26 cellular contexts compared by ENCODE assay signal in the genomic region with DNA sequence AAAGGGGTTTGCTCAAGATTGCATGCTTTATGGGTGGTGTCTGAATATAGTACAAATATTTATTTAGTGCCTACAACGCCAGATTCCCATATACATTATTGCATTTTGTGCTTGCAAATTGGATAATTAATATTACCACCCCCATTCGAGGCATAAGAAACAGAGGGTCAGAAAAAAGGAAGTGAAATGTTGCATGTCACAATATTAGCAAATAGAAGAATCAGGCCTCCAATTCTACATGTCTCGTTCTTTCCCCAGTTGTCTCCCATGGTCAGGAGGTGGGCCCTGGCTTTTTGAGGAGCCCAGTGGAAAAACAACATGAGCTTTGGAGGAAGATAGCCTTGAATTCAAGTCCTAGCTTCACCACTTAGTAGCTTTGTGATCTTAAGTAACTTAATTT.
"Had no signal": no experiment of that assay in that cellular context is flagged by ENCODE, and none has a peak within 500 bp of the region (broad histone marks: within the 10 kb centered on the region; RNA-seq: fewer than 3 reads in every experiment).

No MANE protein-coding gene starts in this region.

- H3K36me3 ChIP-seq: left lung, lower lobe of right lung, pancreas, prostate gland, suprapubic skin, thoracic aorta, tibial artery, upper lobe of right lung had no signal

- H3K4me3 ChIP-seq: left lung, lower lobe of right lung, pancreas, prostate gland, skin epidermis, suprapubic skin, thoracic aorta, tibial artery, upper lobe of right lung had no signal

- DNase-seq: immature natural killer cell; kidney; left lung; lower lobe of right lung; mammary epithelial cell; mesenchymal stem cell; naive thymus-derived CD8-positive, alpha-beta T cell; nucleus accumbens; pancreas; retina; stimulated activated CD4-positive, alpha-beta T cell treated with anti-CD3 and anti-CD28 coated beads, Interleukin-12 subunit alpha, Interleukin-12 subunit beta, amount 100 ng/mL, for 4 hours; stimulated activated CD4-positive, alpha-beta T cell treated with anti-CD3 and anti-CD28 coated beads, Interleukin-15, amount 100 ng/mL, for 24 hours; stimulated activated CD4-positive, alpha-beta T cell treated with anti-CD3 and anti-CD28 coated beads, Interleukin-2, amount 100 ng/mL, for 24 hours; stimulated activated CD4-positive, alpha-beta T cell treated with anti-CD3 and anti-CD28 coated beads, Interleukin-4, amount 100 ng/mL, for 1 hour; stimulated activated naive CD4-positive, alpha-beta T cell; tibial artery; trophoblast cell; upper lobe of right lung had no signal

- FAIRE-seq: islet of Langerhans, kidney, pancreas, urothelium cell line had no signal

- ATAC-seq: left lung; naive thymus-derived CD8-positive, alpha-beta T cell; pancreas; sciatic nerve; stimulated activated effector memory CD8-positive, alpha-beta T cell treated with anti-CD3 and anti-CD28 coated beads, Interleukin-12 subunit alpha, Interleukin-12 subunit beta, amount 100 ng/mL, for 72 hours; upper lobe of right lung had no signal

- H3K27me3 ChIP-seq: left lung, pancreas, suprapubic skin, tibial artery, upper lobe of right lung had no signal

- H3K4me1 ChIP-seq: left lung, prostate gland, tibial artery had no signal

- H3K9me3 ChIP-seq: left lung, lower lobe of right lung, pancreas, prostate gland, suprapubic skin, thoracic aorta, tibial artery, upper lobe of right lung had no signal

- H3K27ac ChIP-seq: left lung, lower lobe of right lung, pancreas, prostate gland, skin epidermis, suprapubic skin, thoracic aorta, tibial artery, upper lobe of right lung had no signal
